10 cellular contexts compared by ENCODE assay signal in the genomic region with DNA sequence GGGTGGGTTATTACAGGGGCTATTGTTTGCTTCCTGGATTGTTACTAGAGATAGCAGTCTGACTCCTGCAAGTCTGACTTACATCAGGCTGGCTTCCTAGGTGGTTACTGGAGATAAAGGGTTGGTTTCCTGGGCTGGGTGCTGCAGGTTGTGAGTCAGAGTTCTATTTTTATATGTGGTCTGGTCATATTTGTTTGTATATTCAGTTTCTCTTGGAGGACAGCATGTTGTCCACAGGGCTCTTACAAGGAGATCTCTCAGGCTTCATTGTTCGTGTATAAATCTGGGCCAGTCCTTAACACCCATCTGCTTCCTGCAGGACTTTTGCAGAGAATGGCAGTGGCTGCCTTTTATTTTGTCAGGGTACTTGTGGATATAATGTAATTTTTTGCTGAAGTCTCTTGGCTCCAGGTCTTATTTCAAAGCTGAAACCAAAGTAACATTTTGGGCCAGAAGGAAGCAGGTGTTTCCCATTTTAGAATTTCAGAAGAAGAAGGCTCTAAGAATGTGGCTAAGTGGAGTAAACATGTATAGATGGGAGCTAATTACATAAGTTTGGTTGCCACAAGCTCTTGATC.
DNase-seq lines count a peak whose midpoint lies in the region; ATAC-seq and TF ChIP-seq lines count a peak whose summit lies in the region.
"Had no signal": no experiment of that assay in that cellular context is flagged by ENCODE, and none has a peak within 500 bp of the region (broad histone marks: within the 10 kb centered on the region; RNA-seq: fewer than 3 reads in every experiment).

No MANE protein-coding gene starts in this region.

- no peak overlapping the region for H3K9ac ChIP-seq in adipocyte (ENCODE audit: low read length)
- no peak overlapping the region for H3K9ac ChIP-seq in mesenchymal stem cell (ENCODE audit: low read length)

- no peak overlapping the region for H3K23ac ChIP-seq in mesenchymal stem cell (ENCODE audit: low read length in 2 of 2)

- DNase-seq in GM04503 (ENCODE audit: low read depth): peak; percentile 42
- peak; percentile 42 for DNase-seq in adipocyte (ENCODE audit: low read depth)
- DNase-seq in mesenchymal stem cell: peak; percentile 70
- DNase-seq in SHP77 (lab: John Stamatoyannopoulos, UW): no peak
- DNase-seq in Peyer's patch: no peak
- DNase-seq in left lobe of liver (ENCODE audit: low spot score): no peak

- TF ChIP-seq CTCF in Peyer's patch (IDR thresholded peaks at IDR 0.05): no peak

- no peak overlapping the region for H3K14ac ChIP-seq in mesenchymal stem cell (ENCODE audit: low read length in 2 of 2)

- H3K9me3 ChIP-seq in adipocyte (ENCODE audit: control insufficient read depth, low read length) (peaks cover 4% of the 10 kb centered on the region), mesenchymal stem cell (ENCODE audit: control insufficient read depth, low read length) (peaks cover 16% of the 10 kb centered on the region), Peyer's patch (no peaks in the 10 kb centered on the region)

- no peak overlapping the region for H4K91ac ChIP-seq in mesenchymal stem cell (ENCODE audit: low read length)

- 67% methylated on average over 1 of the region's 1 CpG for WGBS in mesenchymal stem cell

- TF ChIP-seq POLR2A in Peyer's patch (IDR thresholded peaks at IDR 0.05): no peak

- H2AK5ac ChIP-seq in mesenchymal stem cell (ENCODE audit: low read length, severe bottlenecking): no peak overlapping the region

- H3K18ac ChIP-seq in mesenchymal stem cell (ENCODE audit: low read depth in 1 of 2, low read length in 2 of 2): no peak overlapping the region

- H2BK120ac ChIP-seq in mesenchymal stem cell (ENCODE audit: low read depth, low read length): no peak overlapping the region

- H2BK12ac ChIP-seq in mesenchymal stem cell (ENCODE audit: low read length in 2 of 2): no peak overlapping the region

- no peak overlapping the region for H4K8ac ChIP-seq in mesenchymal stem cell (ENCODE audit: low read length)

- H3K27me3 ChIP-seq in adipocyte (replicated peaks; ENCODE audit: control insufficient read depth, insufficient read depth, low read length) (no peaks in the 10 kb centered on the region), mesenchymal stem cell (ENCODE audit: control insufficient read depth in 1 of 2, insufficient read depth in 1 of 2, low read length in 2 of 2) (no peaks in the 10 kb centered on the region), Peyer's patch (no peaks in the 10 kb centered on the region)
- H3K27me3 ChIP-seq: cardiac muscle cell had no signal

- no peak overlapping the region for H2BK5ac ChIP-seq in mesenchymal stem cell (ENCODE audit: low read depth, low read length, poor library complexity, severe bottlenecking)

- H3K27ac ChIP-seq in mesenchymal stem cell (ENCODE audit: low read length, poor library complexity, severe bottlenecking): no peak overlapping the region
- peak overlapping the region in 1 of 4 donors; percentile 21 for H3K27ac ChIP-seq in Peyer's patch
- H3K27ac ChIP-seq: cardiac muscle cell had no signal

- no peaks in the 10 kb centered on the region for H3K79me1 ChIP-seq in mesenchymal stem cell (replicated peaks; ENCODE audit: low read length, poor library complexity, severe bottlenecking)

- no peak overlapping the region for H3K4ac ChIP-seq in mesenchymal stem cell (ENCODE audit: low read depth in 1 of 2, low read length in 2 of 2)

- no peak overlapping the region for H2BK15ac ChIP-seq in mesenchymal stem cell (ENCODE audit: low read depth, poor library complexity, severe bottlenecking)

- H3K4me2 ChIP-seq in mesenchymal stem cell (ENCODE audit: low read length, poor library complexity, severe bottlenecking): no peak overlapping the region

- H3K4me1 ChIP-seq in adipocyte (ENCODE audit: control insufficient read depth, insufficient read depth, low read length) (peaks cover 26% of the 10 kb centered on the region), mesenchymal stem cell (ENCODE audit: control insufficient read depth, insufficient read depth, low read depth, low read length) (no peaks in the 10 kb centered on the region), Peyer's patch (peaks cover 0 to 1% (median 0%) of the 10 kb centered on the region in 4 donors)

- no peak overlapping the region for H2AFZ ChIP-seq in mesenchymal stem cell (ENCODE audit: low read depth, low read length)

- H3K4me3 ChIP-seq in adipocyte (ENCODE audit: low read length) (no peak overlapping the region), mesenchymal stem cell (ENCODE audit: insufficient read depth in 1 of 2, low read depth in 1 of 2, low read length in 2 of 2) (no peak overlapping the region), Peyer's patch (no peak overlapping the region)
- H3K4me3 ChIP-seq: cardiac muscle cell had no signal

- peak; percentile 73 for ATAC-seq in HG03280 (IDR thresholded peaks at IDR 0.05; ENCODE audit: unreplicated experiment)
- ATAC-seq in HG02763 (IDR thresholded peaks at IDR 0.05; ENCODE audit: unreplicated experiment): no peak
- no peak for ATAC-seq in left lobe of liver
- ATAC-seq: sciatic nerve had no signal

- no peaks in the 10 kb centered on the region for H3K36me3 ChIP-seq in adipocyte (ENCODE audit: control insufficient read depth, insufficient read depth, low read length, severe bottlenecking)
- H3K36me3 ChIP-seq in mesenchymal stem cell (ENCODE audit: control insufficient read depth in 1 of 2, insufficient read depth in 2 of 2, low read depth in 1 of 2, low read length in 2 of 2): no peaks in the 10 kb centered on the region
- H3K36me3 ChIP-seq in Peyer's patch: no peaks in the 10 kb centered on the region
- H3K36me3 ChIP-seq: cardiac muscle cell had no signal

Comparison
In these comparisons a context has a peak if more than half of its experiments do, and no peak if none do; other contexts are left out.
1. DNase-seq: peak in GM04503 (single experiment), adipocyte (single experiment) and mesenchymal stem cell (single experiment); none in SHP77 (0 of 2), Peyer's patch (0 of 3) and left lobe of liver (single experiment).